In the genomic region with DNA sequence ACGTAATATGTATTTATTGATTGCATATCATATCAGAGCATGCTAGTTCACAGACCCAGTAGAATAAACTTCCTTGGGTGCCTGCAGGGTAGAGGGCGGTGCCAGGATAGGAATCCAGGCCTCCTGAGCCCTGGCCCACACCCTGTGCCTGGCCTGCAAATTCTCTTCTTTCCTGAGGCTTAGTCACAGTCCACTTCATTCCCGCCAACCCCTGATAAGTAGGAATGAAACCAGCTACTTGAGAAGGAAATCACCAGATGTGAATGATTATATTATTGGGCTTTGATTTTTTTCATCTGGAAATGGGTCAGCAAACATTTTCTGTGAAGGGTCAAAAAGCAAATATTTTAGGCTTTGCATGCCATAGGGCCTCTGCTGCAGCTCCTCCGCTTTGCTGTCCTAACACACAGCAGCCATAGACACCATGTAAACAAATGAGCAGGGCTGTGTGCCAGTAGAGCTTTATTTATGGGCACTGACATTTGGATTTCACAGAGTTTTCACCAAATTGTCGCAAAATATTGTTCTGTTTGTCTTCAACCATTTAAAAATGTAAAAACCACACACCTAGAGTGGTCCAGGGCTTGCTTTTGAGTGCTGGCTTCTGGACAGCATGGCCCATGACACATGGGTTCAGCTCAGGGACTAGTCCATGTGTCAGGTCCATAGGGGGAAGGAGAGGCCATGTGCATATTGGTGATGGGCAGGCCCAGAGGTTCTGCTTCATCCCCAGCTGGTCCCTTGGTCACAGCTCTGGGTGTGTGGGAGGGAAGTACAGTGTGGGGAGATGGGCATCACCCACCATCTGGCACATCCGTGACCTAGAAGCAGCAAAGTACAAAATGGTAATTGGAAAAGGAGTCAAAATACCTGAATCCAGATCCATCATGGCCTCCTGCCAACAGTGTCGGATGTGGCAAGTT, we compare ENCODE assay signal across 12 cellular contexts. TPM values are rescaled to one million over a fixed set of nuclear protein-coding genes. Genes with fewer than 3 reads are reported as not detected.
DNase-seq lines count a peak whose midpoint lies in the region; TF ChIP-seq lines count a peak whose summit lies in the region.
"Had no signal": no experiment of that assay in that cellular context is flagged by ENCODE, and none has a peak within 500 bp of the region (broad histone marks: within the 10 kb centered on the region; RNA-seq: fewer than 3 reads in every experiment).

No MANE protein-coding gene starts in this region.

- TF ChIP-seq CTCF in WERI-Rb-1 (IDR thresholded peaks at IDR 0.05; ENCODE audit: low read depth, low read length): no peak
- no peak for TF ChIP-seq CTCF in right atrium auricular region (IDR thresholded peaks at IDR 0.05)

- H3K9me3 ChIP-seq in WERI-Rb-1 (ENCODE audit: severe bottlenecking) (no peaks in the 10 kb centered on the region), right atrium auricular region (no peaks in the 10 kb centered on the region), subcutaneous abdominal adipose tissue (ENCODE audit: control insufficient read depth in 5 of 5, low read length in 5 of 5) (no peaks in the 10 kb centered on the region)
- H3K9me3 ChIP-seq: ascending aorta had no signal

- H3K36me3 ChIP-seq in WERI-Rb-1: no peaks in the 10 kb centered on the region
- H3K36me3 ChIP-seq in right atrium auricular region: peaks cover 9% of the 10 kb centered on the region
- peaks cover 0 to 24% (median 12%) of the 10 kb centered on the region in 5 donors for H3K36me3 ChIP-seq in subcutaneous abdominal adipose tissue (ENCODE audit: control insufficient read depth in 5 of 5, insufficient read depth in 5 of 5, low read length in 5 of 5)

- DNase-seq in DMS 273 (lab: John Stamatoyannopoulos, UW; ENCODE audit: unreplicated experiment) (peak; percentile 50), DMS 273 treated with DMSO at 0.1 percent for 48 hours (lab: John Stamatoyannopoulos, UW) (no peak), WERI-Rb-1 (peak; percentile 51), right atrium auricular region (ENCODE audit: low spot score) (no peak), NCI-H1092 (lab: John Stamatoyannopoulos, UW) (no peak), NCI-H446 (lab: John Stamatoyannopoulos, UW) (no peak)
- no peak for DNase-seq in activated CD4-positive, CD25-positive, alpha-beta regulatory T cell treated with anti-CD3 and anti-CD28 coated beads, Interleukin-2, amount 50 U/mL, for 72 hours
- DNase-seq: natural killer cell; stimulated activated CD4-positive, alpha-beta T cell treated with anti-CD3 and anti-CD28 coated beads, Interleukin-2, amount 100 ng/mL, for 48 hours had no signal

- no peaks in the 10 kb centered on the region for H3K27me3 ChIP-seq in WERI-Rb-1 (ENCODE audit: insufficient read depth, low read depth, severe bottlenecking)
- no peaks in the 10 kb centered on the region for H3K27me3 ChIP-seq in right atrium auricular region
- no peaks in the 10 kb centered on the region for H3K27me3 ChIP-seq in subcutaneous abdominal adipose tissue (ENCODE audit: control insufficient read depth in 5 of 5, insufficient read depth in 4 of 5, low read length in 5 of 5)
- H3K27me3 ChIP-seq: ascending aorta had no signal

- H3K27ac ChIP-seq in WERI-Rb-1 (no peak overlapping the region), right atrium auricular region (peak overlapping the region; percentile 2 to 61), subcutaneous abdominal adipose tissue (ENCODE audit: low read depth, low read length) (peak overlapping the region; percentile 30)
- H3K27ac ChIP-seq: 22Rv1, ascending aorta had no signal

- peak overlapping the region in 2 of 5 donors; percentile 6 to 30 for H3K9ac ChIP-seq in subcutaneous abdominal adipose tissue (ENCODE audit: low read length in 5 of 5)

- H3K4me1 ChIP-seq in right atrium auricular region (peaks cover 4 to 20% of the 10 kb centered on the region in 2 donors), subcutaneous abdominal adipose tissue (ENCODE audit: control insufficient read depth in 5 of 5, insufficient read depth in 5 of 5, low read length in 5 of 5) (peaks cover 4 to 18% (median 17%) of the 10 kb centered on the region in 5 donors)
- H3K4me1 ChIP-seq: ascending aorta had no signal

- H3K4me3 ChIP-seq in WERI-Rb-1 (ENCODE audit: low read depth, low read length) (no peak overlapping the region), right atrium auricular region (no peak overlapping the region), subcutaneous abdominal adipose tissue (ENCODE audit: low read depth in 1 of 5, low read length in 5 of 5) (no peak overlapping the region)
- H3K4me3 ChIP-seq: ascending aorta had no signal

RNA-seq across cellular contexts. Expression of a gene that starts 50.4 kb away (rescaled TPM):
- total RNA-seq in right atrium auricular region: 10 to 100 TPM; 15.0 to 18.8 TPM

Comparison
In these comparisons a context has a peak if more than half of its experiments do, and no peak if none do; other contexts are left out.
1. DNase-seq: peak in DMS 273 (single experiment) and WERI-Rb-1 (single experiment); none in DMS 273 treated with DMSO at 0.1 percent for 48 hours (single experiment), right atrium auricular region (single experiment), NCI-H1092 (single experiment), activated CD4-positive, CD25-positive, alpha-beta regulatory T cell treated with anti-CD3 and anti-CD28 coated beads, Interleukin-2, amount 50 U/mL, for 72 hours (single experiment) and NCI-H446 (0 of 2).